In the genomic region with DNA sequence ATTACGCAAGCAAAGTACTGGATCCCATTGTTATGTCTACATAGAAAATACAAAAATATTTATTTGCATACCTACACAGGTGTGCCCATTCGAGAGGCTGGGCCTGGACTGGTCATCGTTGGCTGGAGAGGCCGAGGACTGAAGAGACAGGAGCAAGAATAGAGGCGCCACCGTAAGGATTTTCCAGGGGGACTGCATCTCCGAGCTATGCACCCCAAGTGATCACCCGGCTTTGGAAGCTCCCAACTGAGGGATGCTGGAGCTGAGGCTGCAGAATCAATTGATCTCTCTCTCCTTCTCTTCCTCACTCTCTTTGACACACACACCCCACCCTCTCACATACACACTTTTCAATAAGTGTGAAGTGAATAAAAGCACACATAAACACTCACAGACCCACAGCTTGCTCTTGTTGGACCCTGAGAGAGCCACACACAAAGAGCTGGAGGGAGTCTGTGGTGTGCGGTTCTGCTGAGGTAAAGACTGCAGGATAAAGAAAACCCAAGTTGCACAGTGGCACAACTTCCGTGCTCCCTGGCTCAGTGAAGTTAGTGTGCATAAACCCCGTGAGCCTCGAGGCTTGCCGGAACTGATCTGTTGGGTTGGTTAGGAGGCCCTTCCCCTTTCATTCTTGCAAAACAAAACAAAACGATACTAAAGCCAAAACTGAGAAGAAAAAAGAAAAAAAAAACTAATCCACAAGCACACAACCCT, we compare ENCODE assay signal across 9 cellular contexts. TPM values are rescaled to one million over a fixed set of nuclear protein-coding genes. Genes with fewer than 3 reads are reported as not detected.
A peak's percentile ranks its signal among the peaks of the same experiment; 100 is the strongest.
DNase-seq lines count a peak whose midpoint lies in the region; ATAC-seq and TF ChIP-seq lines count a peak whose summit lies in the region.
"Had no signal": no experiment of that assay in that cellular context is flagged by ENCODE, and none has a peak within 500 bp of the region (broad histone marks: within the 10 kb centered on the region; RNA-seq: fewer than 3 reads in every experiment).

TSS of gene AOAH (minus strand) at position 544 of the 714 bp plus-strand sequence. CDS start at position 198, 346 bp downstream.

- CTCF ChIA-PET in activated CD4-positive, alpha-beta T cell treated with anti-CD3 and anti-CD28 coated beads for 36 hours (lab: Charles Lee): interaction anchor here (1.1 kb wide), 2 partner anchors 68 to 73 kb away, joined by 3 to 4 read pairs; no protein-coding TSS in a partner anchor

- POLR2A ChIA-PET in activated CD4-positive, alpha-beta T cell treated with anti-CD3 and anti-CD28 coated beads for 36 hours (lab: Charles Lee): interaction anchor here (0.6 to 1.1 kb wide), 5 partner anchors 40 to 1709 kb away, joined by 3 to 4 read pairs (median 3); no protein-coding TSS in a partner anchor

- peak within 1 kb of the TSS; percentile 93 for H3K27ac Mint-ChIP-seq in activated CD4-positive, alpha-beta T cell treated with anti-CD3 and anti-CD28 coated beads for 36 hours
- peak within 1 kb of the TSS; percentile 94 to 95 for H3K27ac Mint-ChIP-seq in effector memory CD8-positive, alpha-beta T cell

- peak within 1 kb of the TSS; percentile 79 for H3K4me3 Mint-ChIP-seq in activated CD4-positive, alpha-beta T cell treated with anti-CD3 and anti-CD28 coated beads for 36 hours
- H3K4me3 Mint-ChIP-seq in effector memory CD8-positive, alpha-beta T cell: peak within 1 kb of the TSS; percentile 84 to 92

- DNase-seq in GM19240 (ENCODE audit: insufficient read length, low spot score): peak; percentile 44
- DNase-seq in activated CD4-positive, alpha-beta T cell treated with anti-CD3 and anti-CD28 coated beads for 36 hours: peak; percentile 88
- peak; percentile 78 to 80 (median 78) for DNase-seq in effector memory CD8-positive, alpha-beta T cell
- DNase-seq in stimulated activated CD4-positive, alpha-beta T cell treated with anti-CD3 and anti-CD28 coated beads, Interleukin-15, amount 100 ng/mL, for 48 hours (ENCODE audit: low read depth in 2 of 2): peak; percentile 61 to 67
- no peak for DNase-seq in BE2C
- no peak for DNase-seq in SW 1271 (lab: John Stamatoyannopoulos, UW)
- no peak for DNase-seq in SK-N-DZ (ENCODE audit: low spot score)

- no peaks in the 10 kb centered on the region for H3K27me3 Mint-ChIP-seq in activated CD4-positive, alpha-beta T cell treated with anti-CD3 and anti-CD28 coated beads for 36 hours
- no peaks in the 10 kb centered on the region for H3K27me3 Mint-ChIP-seq in effector memory CD8-positive, alpha-beta T cell

- no peak for TF ChIP-seq CTCF in BE2C (IDR thresholded peaks at IDR 0.05; ENCODE audit: low read depth, low read length)

- H3K4me3 ChIP-seq in BE2C (ENCODE audit: low read depth, low read length): no peak within 1 kb of the TSS

- peaks cover 84% of the 10 kb centered on the region for H3K4me1 Mint-ChIP-seq in activated CD4-positive, alpha-beta T cell treated with anti-CD3 and anti-CD28 coated beads for 36 hours
- peaks cover 61 to 79% of the 10 kb centered on the region in 2 donors for H3K4me1 Mint-ChIP-seq in effector memory CD8-positive, alpha-beta T cell (ENCODE audit: low read depth in 2 of 2)

- no peaks in the 10 kb centered on the region for H3K4me1 ChIP-seq in BE2C

- no peaks in the 10 kb centered on the region for H3K9me3 ChIP-seq in BE2C

- intact Hi-C loops in activated CD4-positive, alpha-beta T cell treated with anti-CD3 and anti-CD28 coated beads for 36 hours (cut with DNase I, micrococcal nuclease): loop anchor here (1.0 to 10.0 kb wide), 6 partner anchors 46 to 721 kb away; partner anchors contain the start of gene ELMO1 (in 1 of the 2)

- no peaks in the 10 kb centered on the region for H3K36me3 ChIP-seq in BE2C

- H3K36me3 Mint-ChIP-seq in activated CD4-positive, alpha-beta T cell treated with anti-CD3 and anti-CD28 coated beads for 36 hours (ENCODE audit: low read depth): peaks cover 7% of the 10 kb centered on the region
- peaks cover 39% of the 10 kb centered on the region for H3K36me3 Mint-ChIP-seq in effector memory CD8-positive, alpha-beta T cell (ENCODE audit: insufficient read depth)

- no peaks in the 10 kb centered on the region for H3K9me3 Mint-ChIP-seq in activated CD4-positive, alpha-beta T cell treated with anti-CD3 and anti-CD28 coated beads for 36 hours (ENCODE audit: low read depth)
- H3K9me3 Mint-ChIP-seq in effector memory CD8-positive, alpha-beta T cell: no peaks in the 10 kb centered on the region

- H3K27me3 ChIP-seq in BE2C: no peaks in the 10 kb centered on the region

- ATAC-seq in HG03342 (IDR thresholded peaks at IDR 0.05; ENCODE audit: unreplicated experiment): peak; percentile 91
- peak; percentile 79 for ATAC-seq in activated CD4-positive, alpha-beta T cell treated with anti-CD3 and anti-CD28 coated beads for 36 hours
- peak; percentile 93 for ATAC-seq in effector memory CD8-positive, alpha-beta T cell (replicated peaks)

RNA-seq across cellular contexts. Expression of gene AOAH, which starts in this region (rescaled TPM):
- total RNA-seq in activated CD4-positive, alpha-beta T cell treated with anti-CD3 and anti-CD28 coated beads for 36 hours: 10 to 100 TPM in 1 of 2 experiments, 1 to 10 TPM in 1; 9.2 to 10.0 TPM
- not detected for polyA plus RNA-seq in BE2C (2012; ENCODE audit: insufficient read depth, insufficient read length, low read depth)
- 0.06 and 0.43 TPM in 2 replicates for polyA plus RNA-seq in SK-N-DZ (2014; cell fraction: cytosol; rRNA removed)
- polyA plus RNA-seq in SK-N-DZ (2014; cell fraction: nucleus; rRNA removed): 0.23 and 0.56 TPM in 2 replicates
- total RNA-seq: LHCN-M2 had no signal

Comparison
In these comparisons a context has a peak if more than half of its experiments do, and no peak if none do; other contexts are left out.
1. DNase-seq: peak in GM19240 (single experiment), activated CD4-positive, alpha-beta T cell treated with anti-CD3 and anti-CD28 coated beads for 36 hours (single experiment), effector memory CD8-positive, alpha-beta T cell (3 of 3) and stimulated activated CD4-positive, alpha-beta T cell treated with anti-CD3 and anti-CD28 coated beads, Interleukin-15, amount 100 ng/mL, for 48 hours (2 of 2); none in BE2C (single experiment), SW 1271 (0 of 2) and SK-N-DZ (single experiment).
2. Peak in every context shown above with its lines, with median percentiles within 50 percentile points of each other: ATAC-seq.